ENCODE assay signal across 1 cellular context in genomic region chr2:60505861-60506260, GRCh38.
TF ChIP-seq lines count a peak whose summit lies in the region.

No MANE protein-coding gene starts in this region.

TF ChIP-seq in GM23338, 12 proteins besides CTCF, POLR2A, EP300 and RAD21:
- TF ChIP-seq ZNF462 (CRISPR knock-in tag; IDR thresholded peaks at IDR 0.05) (no peak), JUNB (IDR thresholded peaks at IDR 0.05; ENCODE audit: unreplicated experiment) (no peak), NANOG (IDR thresholded peaks at IDR 0.05; ENCODE audit: borderline replicate concordance) (no peak), EZH2 (IDR thresholded peaks at IDR 0.05; ENCODE audit: low read depth, unreplicated experiment) (no peak), EZH2phosphoT487 (IDR thresholded peaks at IDR 0.05; ENCODE audit: unreplicated experiment) (no peak), REST (IDR thresholded peaks at IDR 0.05; ENCODE audit: unreplicated experiment) (no peak), POLR2AphosphoS5 (IDR thresholded peaks at IDR 0.05; ENCODE audit: low read depth) (no peak), ZNF114 (CRISPR knock-in tag; IDR thresholded peaks at IDR 0.05) (no peak), ZNF331 (CRISPR knock-in tag; IDR thresholded peaks at IDR 0.05; ENCODE audit: low read depth) (no peak)
